8 cellular contexts compared by ENCODE assay signal in genomic region chr14:85934886-85935254, GRCh38.
DNase-seq lines count a peak whose midpoint lies in the region; ATAC-seq and TF ChIP-seq lines count a peak whose summit lies in the region.

No MANE protein-coding gene starts in this region.

- no peak for TF ChIP-seq CTCF in GM12875 (IDR thresholded peaks at IDR 0.05; ENCODE audit: borderline replicate concordance, insufficient read depth, low read depth, low read length)
- TF ChIP-seq CTCF in breast epithelium (IDR thresholded peaks at IDR 0.05) = no peak
- TF ChIP-seq CTCF in spleen (IDR thresholded peaks at IDR 0.05 in 8 of 11, conservative IDR thresholded peaks at IDR 0.05 in 3 of 11) = no peak

- H3K4ac ChIP-seq in mesendoderm (ENCODE audit: low read depth, low read length) = no peak overlapping the region

- H3K9me3 ChIP-seq in breast epithelium (peaks cover 4 to 12% of the 10 kb centered on the region in 2 donors), spleen (peaks cover 0 to 17% (median 12%) of the 10 kb centered on the region in 8 donors)

- TF ChIP-seq POLR2A in breast epithelium (IDR thresholded peaks at IDR 0.05) (no peak), spleen (IDR thresholded peaks at IDR 0.05) (no peak)

- no peak overlapping the region for H3K18ac ChIP-seq in mesendoderm (ENCODE audit: low read length)

- no peak overlapping the region for H3K56ac ChIP-seq in mesendoderm (ENCODE audit: low read length)

- H3K4me2 ChIP-seq in mesendoderm (ENCODE audit: low read length) = no peak overlapping the region

- DNase-seq in Jurkat, Clone E6-1 (ENCODE audit: low read depth, low spot score) = peak; percentile 29
- DNase-seq in breast epithelium (ENCODE audit: low spot score in 2 of 2) (no peak), spleen (no peak), nucleus accumbens (lab: John Stamatoyannopoulos, UW) (no peak), mesendoderm (no peak), GOT3 (lab: John Stamatoyannopoulos, UW) (no peak)

- no peak overlapping the region for H3K23ac ChIP-seq in mesendoderm (ENCODE audit: low read length)

- H3K79me2 ChIP-seq in mesendoderm (ENCODE audit: control insufficient read depth, insufficient read depth, low read length) = no peaks in the 10 kb centered on the region

- ATAC-seq in GM21528 (IDR thresholded peaks at IDR 0.05; ENCODE audit: low FRiP score, unreplicated experiment) = peak; percentile 66

- H3K36me3 ChIP-seq in breast epithelium (no peaks in the 10 kb centered on the region), spleen (no peaks in the 10 kb centered on the region), mesendoderm (ENCODE audit: control insufficient read depth, insufficient read depth, low read length) (no peaks in the 10 kb centered on the region)

- H3K9ac ChIP-seq in mesendoderm (ENCODE audit: low read length) = no peak overlapping the region

- peak overlapping the region; percentile 41 for H3K4me3 ChIP-seq in GM12875 (ENCODE audit: low read depth, low read length)
- peak overlapping the region; percentile 79 for H3K4me3 ChIP-seq in Jurkat, Clone E6-1 (ENCODE audit: low read length)
- peak overlapping the region; percentile 30 to 68 (median 39) for H3K4me3 ChIP-seq in breast epithelium
- peak overlapping the region; percentile 42 to 80 (median 52) for H3K4me3 ChIP-seq in spleen
- H3K4me3 ChIP-seq in mesendoderm (ENCODE audit: low read length) = no peak overlapping the region

- no peak overlapping the region for H2BK120ac ChIP-seq in mesendoderm (ENCODE audit: low read depth, low read length)

- H2BK5ac ChIP-seq in mesendoderm (ENCODE audit: low read length) = no peak overlapping the region

- H3K27me3 ChIP-seq in breast epithelium (no peaks in the 10 kb centered on the region), spleen (replicated peaks in 1 of 7) (no peaks in the 10 kb centered on the region), mesendoderm (ENCODE audit: insufficient read depth, low read length, poor library complexity) (no peaks in the 10 kb centered on the region)

- H4K5ac ChIP-seq in mesendoderm (ENCODE audit: low read length) = no peak overlapping the region

- H3K4me1 ChIP-seq in breast epithelium (no peaks in the 10 kb centered on the region), spleen (peaks cover 9 to 27% (median 13%) of the 10 kb centered on the region in 6 donors), mesendoderm (ENCODE audit: control insufficient read depth, low read depth, low read length) (no peaks in the 10 kb centered on the region)

- 11 to 29% (median 20%) methylated on average over 3 of the region's 3 CpGs for WGBS in spleen, 5 donors
- WGBS in mesendoderm (ENCODE audit: extremely low coverage, insufficient coverage, low lambda C conversion rate) = no CpG with 5 or more reads among the region's 3 CpGs

- H4K8ac ChIP-seq in mesendoderm (ENCODE audit: low read depth, low read length) = no peak overlapping the region

- H3K79me1 ChIP-seq in mesendoderm (ENCODE audit: low read length) = no peaks in the 10 kb centered on the region

- no peak overlapping the region for H2BK15ac ChIP-seq in mesendoderm (replicated peaks; ENCODE audit: low read depth)

- H3K27ac ChIP-seq in breast epithelium = peak overlapping the region in 1 of 2 donors; percentile 43
- peak overlapping the region; percentile 61 to 88 (median 82) for H3K27ac ChIP-seq in spleen
- no peak overlapping the region for H3K27ac ChIP-seq in mesendoderm (ENCODE audit: low read depth, low read length)

- H2AK5ac ChIP-seq in mesendoderm (ENCODE audit: low read length) = no peak overlapping the region

- intact Hi-C loops in breast epithelium (cut with DNase I; ENCODE audit: low total_unique reads) = no loop called here
- intact Hi-C loops in spleen (cut with DNase I; ENCODE audit: low total_unique reads) = no loop called here
